In genomic region chr4:185534534-185534849, GRCh38 we compare ENCODE assay signal across 1 cellular context.
TF ChIP-seq lines count a peak whose summit lies in the region.

No MANE protein-coding gene starts in this region.

TF ChIP-seq in HepG2, 621 proteins besides CTCF, POLR2A, EP300 and RAD21:
- TF ChIP-seq ATF6 (CRISPR knock-in tag; conservative IDR thresholded peaks at IDR 0.05) (no peak), DMAP1 (CRISPR knock-in tag; IDR thresholded peaks at IDR 0.05) (no peak), DRAP1 (CRISPR knock-in tag; IDR thresholded peaks at IDR 0.05) (no peak), CBX2 (IDR thresholded peaks at IDR 0.05; ENCODE audit: low read depth, low read length) (peak; percentile 74; the same call in 1 of the 2 replicates), CBX2 (CRISPR knock-in tag; IDR thresholded peaks at IDR 0.05; ENCODE audit: low read depth) (no peak), PTBP1 (IDR thresholded peaks at IDR 0.05; ENCODE audit: low read depth, low read length, poor library complexity, severe bottlenecking) (no peak)
